In genomic region chr1:25689686-25690381, GRCh38 we compare ENCODE assay signal across 19 cellular contexts.
A peak's percentile ranks its signal among the peaks of the same experiment; 100 is the strongest.
DNase-seq lines count a peak whose midpoint lies in the region; ATAC-seq and TF ChIP-seq lines count a peak whose summit lies in the region.
"Had no signal": no experiment of that assay in that cellular context is flagged by ENCODE, and none has a peak within 500 bp of the region (broad histone marks: within the 10 kb centered on the region; RNA-seq: fewer than 3 reads in every experiment).

No MANE protein-coding gene starts in this region.

- H2AFZ ChIP-seq in OCI-LY7 (ENCODE audit: low read length), result no peak overlapping the region
- H2AFZ ChIP-seq: GM23338 had no signal

- H3K4me3 Mint-ChIP-seq in activated naive CD8-positive, alpha-beta T cell treated with anti-CD3 and anti-CD28 coated beads, Interleukin-2, amount 10 ng/mL, durations not matched to agents 7 days and 5 days, result no peak overlapping the region
- no peak overlapping the region for H3K4me3 Mint-ChIP-seq in activated naive CD8-positive, alpha-beta T cell treated with anti-CD3 and anti-CD28 coated beads for 36 hours
- H3K4me3 Mint-ChIP-seq: activated B cell treated with CpG ODN at 0.5 μM for 24 hours; activated T-helper 1 cell treated with anti-CD3 and anti-CD28 coated beads, Interleukin-12 subunit alpha, Interleukin-12 subunit beta, Interleukin-2, Interleukin-4 antibody, amounts not matched to agents 30 ng/mL and 10 ng/mL and 1 ng/mL, durations not matched to agents 14 hours and 24 hours and 36 hours; CD14-positive monocyte; dendritic cell treated with granulocyte-macrophage colony-stimulating factor and Interleukin-4, amounts not matched to agents 40 ng/mL and 50 ng/mL, for 4 days; GM23338 had no signal

- CTCF ChIA-PET in OCI-LY7 (lab: Charles Lee; ENCODE audit: unreplicated experiment), result interaction anchor here (0.6 kb wide), 1 partner anchor 117 kb away, joined by 4 read pairs; no protein-coding TSS in a partner anchor

- H3K27ac Mint-ChIP-seq in activated naive CD8-positive, alpha-beta T cell treated with anti-CD3 and anti-CD28 coated beads, Interleukin-2, amount 10 ng/mL, durations not matched to agents 7 days and 5 days, result no peak overlapping the region
- no peak overlapping the region for H3K27ac Mint-ChIP-seq in activated naive CD8-positive, alpha-beta T cell treated with anti-CD3 and anti-CD28 coated beads for 36 hours
- H3K27ac Mint-ChIP-seq: activated B cell treated with CpG ODN at 0.5 μM for 24 hours; activated T-helper 1 cell treated with anti-CD3 and anti-CD28 coated beads, Interleukin-12 subunit alpha, Interleukin-12 subunit beta, Interleukin-2, Interleukin-4 antibody, amounts not matched to agents 30 ng/mL and 10 ng/mL and 1 ng/mL, durations not matched to agents 14 hours and 24 hours and 36 hours; CD14-positive monocyte had no signal

- H3K4me1 ChIP-seq in thoracic aorta (ENCODE audit: control insufficient read depth in 1 of 2, low read depth in 2 of 2), result peaks cover 10 to 53% of the 10 kb centered on the region in 2 donors
- H3K4me1 ChIP-seq in OCI-LY7 (ENCODE audit: insufficient read depth, low read length, poor library complexity, severe bottlenecking), result no peaks in the 10 kb centered on the region
- H3K4me1 ChIP-seq: breast epithelium had no signal

- no peaks in the 10 kb centered on the region for H3K9me3 ChIP-seq in thoracic aorta
- H3K9me3 ChIP-seq in OCI-LY7 (ENCODE audit: low read length), result no peaks in the 10 kb centered on the region
- H3K9me3 ChIP-seq: breast epithelium had no signal

- H3K27ac ChIP-seq in thoracic aorta, result peak overlapping the region; percentile 36 to 71
- no peak overlapping the region for H3K27ac ChIP-seq in OCI-LY7 (ENCODE audit: low read depth, low read length, poor library complexity, severe bottlenecking)
- H3K27ac ChIP-seq: breast epithelium had no signal

- peak; percentile 55 for ATAC-seq in activated naive CD8-positive, alpha-beta T cell treated with anti-CD3 and anti-CD28 coated beads, Interleukin-2, amount 10 ng/mL, durations not matched to agents 7 days and 5 days (ENCODE audit: low read depth)
- no peak for ATAC-seq in thoracic aorta (ENCODE audit: insufficient number of reproducible peaks, low FRiP score, low read depth)
- ATAC-seq: GM23338, SK-N-SH treated with all-trans-retinoic acid at 6 μM for 48 hours had no signal

- no peak overlapping the region for H3K4me2 ChIP-seq in OCI-LY7 (ENCODE audit: low read length)
- H3K4me2 ChIP-seq: GM23338 had no signal

- no peaks in the 10 kb centered on the region for H3K9me3 Mint-ChIP-seq in activated naive CD8-positive, alpha-beta T cell treated with anti-CD3 and anti-CD28 coated beads, Interleukin-2, amount 10 ng/mL, durations not matched to agents 7 days and 5 days
- no peaks in the 10 kb centered on the region for H3K9me3 Mint-ChIP-seq in activated naive CD8-positive, alpha-beta T cell treated with anti-CD3 and anti-CD28 coated beads for 36 hours
- H3K9me3 Mint-ChIP-seq: activated B cell treated with CpG ODN at 0.5 μM for 24 hours; activated T-helper 1 cell treated with anti-CD3 and anti-CD28 coated beads, Interleukin-12 subunit alpha, Interleukin-12 subunit beta, Interleukin-2, Interleukin-4 antibody, amounts not matched to agents 30 ng/mL and 10 ng/mL and 1 ng/mL, durations not matched to agents 14 hours and 24 hours and 36 hours; CD14-positive monocyte; dendritic cell treated with granulocyte-macrophage colony-stimulating factor and Interleukin-4, amounts not matched to agents 40 ng/mL and 50 ng/mL, for 4 days; GM23338 had no signal

- H3K27me3 Mint-ChIP-seq in activated naive CD8-positive, alpha-beta T cell treated with anti-CD3 and anti-CD28 coated beads, Interleukin-2, amount 10 ng/mL, durations not matched to agents 7 days and 5 days, result no peaks in the 10 kb centered on the region
- no peaks in the 10 kb centered on the region for H3K27me3 Mint-ChIP-seq in activated naive CD8-positive, alpha-beta T cell treated with anti-CD3 and anti-CD28 coated beads for 36 hours
- H3K27me3 Mint-ChIP-seq: dendritic cell treated with granulocyte-macrophage colony-stimulating factor and Interleukin-4, amounts not matched to agents 40 ng/mL and 50 ng/mL, for 4 days had no signal

- no peaks in the 10 kb centered on the region for H3K27me3 ChIP-seq in thoracic aorta (replicated peaks; ENCODE audit: insufficient read depth)
- H3K27me3 ChIP-seq: breast epithelium had no signal

- H3K36me3 Mint-ChIP-seq in activated naive CD8-positive, alpha-beta T cell treated with anti-CD3 and anti-CD28 coated beads, Interleukin-2, amount 10 ng/mL, durations not matched to agents 7 days and 5 days, result peaks cover 4% of the 10 kb centered on the region
- H3K36me3 Mint-ChIP-seq in activated naive CD8-positive, alpha-beta T cell treated with anti-CD3 and anti-CD28 coated beads for 36 hours, result peaks cover 1% of the 10 kb centered on the region

- H3K79me2 ChIP-seq in OCI-LY7 (ENCODE audit: insufficient read depth, low read depth, low read length), result no peaks in the 10 kb centered on the region

- H3K4me3 ChIP-seq in thoracic aorta, result no peak overlapping the region
- H3K4me3 ChIP-seq in OCI-LY7 (ENCODE audit: low read depth, low read length, poor library complexity, severe bottlenecking), result no peak overlapping the region
- H3K4me3 ChIP-seq: breast epithelium, GM23338 had no signal

- no peaks in the 10 kb centered on the region for H3K9me2 ChIP-seq in OCI-LY7 (ENCODE audit: insufficient read depth, low read length)

- no TSS peak for BruUV-seq in OCI-LY7 (replicated peaks; lab: Mats Ljungman, UMichigan)

- intact Hi-C loops in OCI-LY7 (cut with micrococcal nuclease; ENCODE audit: unreplicated experiment), result no loop called here

- in situ Hi-C loops in KBM-7 (cut with MboI; ENCODE audit: low pct_unique_long_range_greater_than_20kb, low sequenced_read_pairs), result no loop called here

- DNase-seq in activated naive CD8-positive, alpha-beta T cell treated with anti-CD3 and anti-CD28 coated beads, Interleukin-2, amount 10 ng/mL, durations not matched to agents 7 days and 5 days, result no peak
- DNase-seq in activated naive CD8-positive, alpha-beta T cell treated with anti-CD3 and anti-CD28 coated beads for 36 hours, result no peak
- DNase-seq in KBM-7 (peak; percentile 41), thoracic aorta (ENCODE audit: low spot score) (no peak), KG1 (lab: John Stamatoyannopoulos, UW) (no peak), OCI-LY7 (ENCODE audit: low spot score) (no peak), HuH-7.5 (ENCODE audit: low spot score) (no peak)
- peak; percentile 15 for DNase-seq in central memory CD4-positive, alpha-beta T cell
- DNase-seq: activated B cell treated with CpG ODN at 0.5 μM for 24 hours, kidney glomerular epithelial cell, NCI-H1417 treated with DMSO at 0.1 percent for 48 hours, NCI-H524 treated with DMSO at 0.1 percent for 48 hours, T-helper 9 cell had no signal

- POLR2A ChIA-PET in activated naive CD8-positive, alpha-beta T cell treated with anti-CD3 and anti-CD28 coated beads, Interleukin-2, amount 10 ng/mL, durations not matched to agents 7 days and 5 days (lab: Charles Lee), result interaction anchor here (0.7 kb wide), 1 partner anchor 111 kb away, joined by 6 read pairs; no protein-coding TSS in a partner anchor
- POLR2A ChIA-PET in OCI-LY7 (lab: Charles Lee), result no interaction called here

- no peaks in the 10 kb centered on the region for H4K20me1 ChIP-seq in OCI-LY7 (ENCODE audit: insufficient read depth, low read length)

- H3K4me1 Mint-ChIP-seq in activated naive CD8-positive, alpha-beta T cell treated with anti-CD3 and anti-CD28 coated beads, Interleukin-2, amount 10 ng/mL, durations not matched to agents 7 days and 5 days, result peaks cover 17% of the 10 kb centered on the region
- peaks cover 26% of the 10 kb centered on the region for H3K4me1 Mint-ChIP-seq in activated naive CD8-positive, alpha-beta T cell treated with anti-CD3 and anti-CD28 coated beads for 36 hours
- H3K4me1 Mint-ChIP-seq: activated B cell treated with CpG ODN at 0.5 μM for 24 hours, CD14-positive monocyte had no signal

- H3K36me3 ChIP-seq in thoracic aorta, result no peaks in the 10 kb centered on the region
- H3K36me3 ChIP-seq in OCI-LY7 (ENCODE audit: insufficient read depth, low read length), result no peaks in the 10 kb centered on the region
- H3K36me3 ChIP-seq: breast epithelium had no signal

- TF ChIP-seq CTCF in thoracic aorta (IDR thresholded peaks at IDR 0.05) (no peak), OCI-LY7 (conservative IDR thresholded peaks at IDR 0.05; ENCODE audit: low read length) (no peak)

Comparison
In these comparisons a context has a peak if more than half of its experiments do, and no peak if none do; other contexts are left out.
1. DNase-seq: peak in KBM-7 (single experiment) and central memory CD4-positive, alpha-beta T cell (single experiment); none in activated naive CD8-positive, alpha-beta T cell treated with anti-CD3 and anti-CD28 coated beads, Interleukin-2, amount 10 ng/mL, durations not matched to agents 7 days and 5 days (single experiment), activated naive CD8-positive, alpha-beta T cell treated with anti-CD3 and anti-CD28 coated beads for 36 hours (single experiment), thoracic aorta (single experiment), KG1 (single experiment), OCI-LY7 (single experiment) and HuH-7.5 (single experiment).